ENCODE assay signal across 1 cellular context in the genomic region with DNA sequence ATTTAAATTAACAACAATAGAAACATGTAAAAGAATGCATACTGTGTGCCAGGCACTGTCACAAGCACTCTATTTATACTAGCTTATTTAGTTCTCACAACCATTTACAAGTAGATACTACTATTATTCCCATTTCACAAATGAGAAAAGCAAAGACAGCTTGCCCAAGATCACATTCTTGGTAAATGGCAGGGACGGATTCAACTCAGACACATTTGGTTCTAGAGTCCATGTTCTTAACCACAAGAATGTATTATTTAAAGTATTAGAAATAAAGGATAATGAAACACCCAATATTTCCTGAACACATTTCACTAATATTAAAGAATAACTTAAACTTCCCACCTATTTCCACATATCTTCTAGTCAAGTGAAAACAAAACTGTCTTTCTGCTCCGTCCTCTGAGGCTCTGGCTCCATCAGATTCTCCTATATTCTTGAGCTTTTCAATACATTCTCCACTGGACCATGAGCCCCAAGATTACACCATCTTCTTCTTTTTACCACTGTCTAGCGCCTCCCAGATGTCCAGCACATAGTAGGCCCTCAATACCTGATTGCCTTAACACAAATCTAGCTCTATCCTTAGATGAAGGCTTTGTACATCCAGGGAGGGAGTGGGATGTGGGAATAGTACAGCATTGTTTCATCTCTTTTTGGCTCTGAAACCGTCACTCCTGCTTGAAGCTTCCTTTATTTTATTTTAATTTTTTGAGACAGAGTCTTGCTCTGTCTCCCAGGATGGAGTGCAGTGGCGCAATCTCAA.
TF ChIP-seq lines count a peak whose summit lies in the region.

No MANE protein-coding gene starts in this region.

TF ChIP-seq in GM23338, 12 proteins besides CTCF, POLR2A, EP300 and RAD21 (continued from another document):
- TF ChIP-seq, protein P1, sequence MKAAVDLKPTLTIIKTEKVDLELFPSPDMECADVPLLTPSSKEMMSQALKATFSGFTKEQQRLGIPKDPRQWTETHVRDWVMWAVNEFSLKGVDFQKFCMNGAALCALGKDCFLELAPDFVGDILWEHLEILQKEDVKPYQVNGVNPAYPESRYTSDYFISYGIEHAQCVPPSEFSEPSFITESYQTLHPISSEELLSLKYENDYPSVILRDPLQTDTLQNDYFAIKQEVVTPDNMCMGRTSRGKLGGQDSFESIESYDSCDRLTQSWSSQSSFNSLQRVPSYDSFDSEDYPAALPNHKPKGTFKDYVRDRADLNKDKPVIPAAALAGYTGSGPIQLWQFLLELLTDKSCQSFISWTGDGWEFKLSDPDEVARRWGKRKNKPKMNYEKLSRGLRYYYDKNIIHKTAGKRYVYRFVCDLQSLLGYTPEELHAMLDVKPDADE (IDR thresholded peaks at IDR 0.05): no peak
